23 cellular contexts compared by ENCODE assay signal in genomic region chr6:100349366-100349765, GRCh38.
"Had no signal": no experiment of that assay in that cellular context is flagged by ENCODE, and none has a peak within 500 bp of the region (broad histone marks: within the 10 kb centered on the region; RNA-seq: fewer than 3 reads in every experiment).

No MANE protein-coding gene starts in this region.

- H3K4me2 ChIP-seq: KMS-11 had no signal

- H3K36me3 Mint-ChIP-seq: T-cell had no signal

- H3K9me3 ChIP-seq: MG63, SK-N-SH had no signal

- H3K9ac ChIP-seq: KMS-11, SK-N-SH had no signal

- H3K27me3 ChIP-seq: MG63 had no signal

- ATAC-seq: HepG2, Panc1, PC-3, T-cell had no signal

- DNase-seq: IMR-90, MG63, NCI-H1092, NCI-H1105 treated with DMSO at 0.1 percent for 48 hours, NCI-H1417 treated with DMSO at 0.1 percent for 48 hours, NCI-H146, NCI-H1694 treated with DMSO at 0.1 percent for 48 hours, NCI-H1930, NCI-H2081, NCI-H2107, NCI-H2227 treated with DMSO at 0.1 percent for 48 hours, NCI-H524, NCI-H526 treated with DMSO at 0.1 percent for 48 hours, NCI-H748 treated with DMSO at 0.1 percent for 48 hours, PC-3, SHP77, SK-N-SH, SW 1271, T-cell had no signal

- FAIRE-seq: HepG2 had no signal

- H3K4me3 ChIP-seq: MG63 had no signal

- H3K4me1 Mint-ChIP-seq: T-cell had no signal

- H3K4me3 Mint-ChIP-seq: T-cell had no signal

- H3K27ac Mint-ChIP-seq: T-cell had no signal

- H3K36me3 ChIP-seq: MG63 had no signal

- H3K9me3 Mint-ChIP-seq: T-cell had no signal

- H3K9me2 ChIP-seq: SK-N-SH had no signal

- H3K27ac ChIP-seq: KMS-11, RWPE1 had no signal
